In genomic region chr1:153567621-153568366, GRCh38 we compare ENCODE assay signal across 8 cellular contexts. TPM values are rescaled to one million over a fixed set of nuclear protein-coding genes. Genes with fewer than 3 reads are reported as not detected.
DNase-seq lines count a peak whose midpoint lies in the region; ATAC-seq and TF ChIP-seq lines count a peak whose summit lies in the region.

No MANE protein-coding gene starts in this region.

- no peak for ATAC-seq in CD4-positive, alpha-beta T cell (ENCODE audit: poor library complexity)
- no peak for ATAC-seq in GM21723 (IDR thresholded peaks at IDR 0.05; ENCODE audit: unreplicated experiment)

- peak overlapping the region; percentile 59 for H3K4me3 Mint-ChIP-seq in CD4-positive, alpha-beta T cell

- POLR2A ChIA-PET in CD4-positive, alpha-beta T cell (lab: Charles Lee), result interaction anchor here (1.2 to 1.8 kb wide), 5 partner anchors 24 to 57 kb away, joined by 6 to 26 read pairs (median 12); partner anchors contain the start of genes S100A4, S100A5 and S100A6

- H3K4me1 ChIP-seq in ascending aorta, result peaks cover 16 to 35% of the 10 kb centered on the region in 2 donors
- H3K4me1 ChIP-seq in mucosa of rectum (ENCODE audit: control insufficient read depth in 2 of 2, insufficient read depth in 2 of 2, low read length in 2 of 2), result peaks cover 34 to 44% of the 10 kb centered on the region in 2 donors
- peaks cover 33 to 50% (median 38%) of the 10 kb centered on the region in 4 donors for H3K4me1 ChIP-seq in transverse colon
- peaks cover 28% of the 10 kb centered on the region for H3K4me1 ChIP-seq in effector memory CD4-positive, alpha-beta T cell (ENCODE audit: control insufficient read depth, insufficient read depth, low read length, poor library complexity, severe bottlenecking)

- peaks cover 36% of the 10 kb centered on the region for H3K4me1 Mint-ChIP-seq in CD4-positive, alpha-beta T cell (ENCODE audit: low read depth)

- CTCF ChIA-PET in CD4-positive, alpha-beta T cell (lab: Charles Lee), result interaction anchor here (0.7 to 3.9 kb wide), 9 partner anchors 14 to 187 kb away, joined by 3 to 69 read pairs (median 3); partner anchors contain the start of genes S100A4, S100A5 and S100A6

- no peak for DNase-seq in CD4-positive, alpha-beta T cell
- DNase-seq in NCI-H1694 treated with DMSO at 0.1 percent for 48 hours (lab: John Stamatoyannopoulos, UW) (peak; percentile 77), ascending aorta (ENCODE audit: low spot score in 2 of 2) (no peak), transverse colon (no peak), globus pallidus (ENCODE audit: low spot score) (no peak)
- no peak for DNase-seq in effector memory CD4-positive, alpha-beta T cell

- H3K27me3 ChIP-seq in CD4-positive, alpha-beta T cell (ENCODE audit: control insufficient read depth, insufficient read depth, low read length), result no peaks in the 10 kb centered on the region
- H3K27me3 ChIP-seq in ascending aorta (no peaks in the 10 kb centered on the region), mucosa of rectum (ENCODE audit: control insufficient read depth in 2 of 2, insufficient read depth in 2 of 2, low read length in 2 of 2) (no peaks in the 10 kb centered on the region), transverse colon (no peaks in the 10 kb centered on the region)
- H3K27me3 ChIP-seq in effector memory CD4-positive, alpha-beta T cell (replicated peaks; ENCODE audit: control insufficient read depth, insufficient read depth, low read length, poor library complexity, severe bottlenecking), result no peaks in the 10 kb centered on the region

- 79 to 86% methylated on average over 10 to 22 of the region's 22 CpGs for WGBS in transverse colon (ENCODE audit: low coverage in 1 of 2), 2 donors

- no peaks in the 10 kb centered on the region for H3K36me3 Mint-ChIP-seq in CD4-positive, alpha-beta T cell (ENCODE audit: low read depth)

- in situ Hi-C loops in transverse colon (cut with MboI; ENCODE audit: low pct_ligation_motif_present in 1 of 4, low pct_unique_long_range_greater_than_20kb in 1 of 4, low sequenced_read_pairs in 3 of 4), result loop anchor here in 2 of 4 donors (5.0 kb wide), 1 partner anchor 55 kb away; no protein-coding TSS in a partner anchor

- H3K27me3 Mint-ChIP-seq in CD4-positive, alpha-beta T cell, result no peaks in the 10 kb centered on the region

- peak overlapping the region; percentile 47 to 70 for H3K9ac ChIP-seq in mucosa of rectum (ENCODE audit: low read depth in 1 of 2, low read length in 2 of 2)

- H3K27ac Mint-ChIP-seq in CD4-positive, alpha-beta T cell, result no peak overlapping the region

- no peak for TF ChIP-seq POLR2A in transverse colon (IDR thresholded peaks at IDR 0.05)

- H3K27ac ChIP-seq in CD4-positive, alpha-beta T cell (ENCODE audit: low read depth, low read length), result no peak overlapping the region
- peak overlapping the region; percentile 91 to 94 for H3K27ac ChIP-seq in ascending aorta
- H3K27ac ChIP-seq in mucosa of rectum (ENCODE audit: low read depth in 2 of 2, low read length in 2 of 2), result peak overlapping the region; percentile 69 to 75
- H3K27ac ChIP-seq in transverse colon, result peak overlapping the region; percentile 93 to 97 (median 94)
- H3K27ac ChIP-seq in effector memory CD4-positive, alpha-beta T cell (ENCODE audit: insufficient read depth, low read length, poor library complexity, severe bottlenecking), result no peak overlapping the region

- H3K4me3 ChIP-seq in ascending aorta, result peak overlapping the region; percentile 23 to 56
- H3K4me3 ChIP-seq in mucosa of rectum (ENCODE audit: low read length in 2 of 2), result peak overlapping the region; percentile 54 to 71
- H3K4me3 ChIP-seq in transverse colon, result peak overlapping the region in 2 of 4 donors; percentile 8 to 34
- H3K4me3 ChIP-seq in effector memory CD4-positive, alpha-beta T cell (ENCODE audit: insufficient read depth, low read depth, low read length, poor library complexity, severe bottlenecking), result no peak overlapping the region

- intact Hi-C loops in CD4-positive, alpha-beta T cell (cut with DNase I, micrococcal nuclease), result loop anchor here (1.0 to 2.0 kb wide), 3 partner anchors 21 to 56 kb away; no protein-coding TSS in a partner anchor
- intact Hi-C loops in ascending aorta (cut with DNase I) (loop anchor here (1.0 kb wide), 3 partner anchors 34 to 215 kb away; no protein-coding TSS in a partner anchor), transverse colon (cut with DNase I; ENCODE audit: low total_unique reads) (loop anchor here (1.0 to 5.0 kb wide), 2 partner anchors 34 to 55 kb away; no protein-coding TSS in a partner anchor)

- TF ChIP-seq EP300 in transverse colon (IDR thresholded peaks at IDR 0.05; ENCODE audit: low read depth), result no peak

- no peaks in the 10 kb centered on the region for H3K9me3 Mint-ChIP-seq in CD4-positive, alpha-beta T cell

- H3K36me3 ChIP-seq in ascending aorta (no peaks in the 10 kb centered on the region), mucosa of rectum (ENCODE audit: control insufficient read depth in 2 of 2, insufficient read depth in 2 of 2, low read length in 2 of 2) (no peaks in the 10 kb centered on the region), transverse colon (no peaks in the 10 kb centered on the region)
- H3K36me3 ChIP-seq in effector memory CD4-positive, alpha-beta T cell (ENCODE audit: control insufficient read depth, insufficient read depth, low read length), result no peaks in the 10 kb centered on the region

- no peaks in the 10 kb centered on the region for H3K9me3 ChIP-seq in CD4-positive, alpha-beta T cell (ENCODE audit: control insufficient read depth, low read length)
- H3K9me3 ChIP-seq in ascending aorta, result no peaks in the 10 kb centered on the region
- no peaks in the 10 kb centered on the region for H3K9me3 ChIP-seq in mucosa of rectum (ENCODE audit: control insufficient read depth in 2 of 2, low read length in 2 of 2)
- no peaks in the 10 kb centered on the region for H3K9me3 ChIP-seq in transverse colon
- H3K9me3 ChIP-seq in effector memory CD4-positive, alpha-beta T cell (ENCODE audit: control insufficient read depth, low read length), result no peaks in the 10 kb centered on the region

- no peak for TF ChIP-seq CTCF in CD4-positive, alpha-beta T cell (IDR thresholded peaks at IDR 0.05)
- TF ChIP-seq CTCF in ascending aorta (IDR thresholded peaks at IDR 0.05) (no peak), transverse colon (IDR thresholded peaks at IDR 0.05) (no peak)

RNA-seq across cellular contexts. Expression of gene S100A2, which starts 2.1 kb away (rescaled TPM):
- not detected for total RNA-seq in CD4-positive, alpha-beta T cell
- total RNA-seq in ascending aorta (not detected), transverse colon (1 to 10 TPM in 1 of 4 donors, not detected in 3; 2.2 TPM)

RNA-seq across cellular contexts. Expression of gene S100A3, which starts 18.7 kb away (rescaled TPM):
- total RNA-seq in CD4-positive, alpha-beta T cell, result not detected
- not detected for total RNA-seq in ascending aorta
- total RNA-seq in transverse colon, result under 1 TPM in 1 of 4 donors, not detected in 3; 0.64 TPM

RNA-seq across cellular contexts. Expression of gene S100A4, which starts 22.2 kb away (rescaled TPM):
- 100 to 1,000 TPM; 297 to 299 TPM for total RNA-seq in CD4-positive, alpha-beta T cell
- total RNA-seq in ascending aorta, result 690 TPM
- total RNA-seq in transverse colon, result 100 to 1,000 TPM in 1 of 4 donors, 10 to 100 TPM in 3; 40.8 to 138 (median 78.6) TPM

RNA-seq across cellular contexts. Expression of gene S100A5, which starts 27.1 kb away (rescaled TPM):
- 1 to 10 TPM in 1 of 2 experiments, under 1 TPM in 1; 0.80 to 1.3 TPM for total RNA-seq in CD4-positive, alpha-beta T cell
- total RNA-seq in ascending aorta (not detected), transverse colon (not detected)

RNA-seq across cellular contexts. Expression of gene S100A6, which starts 32.0 kb away (rescaled TPM):
- 100 to 1,000 TPM; 172 to 175 TPM for total RNA-seq in CD4-positive, alpha-beta T cell
- 336 TPM for total RNA-seq in ascending aorta
- total RNA-seq in transverse colon, result 100 to 1,000 TPM; 219 to 881 (median 433) TPM

Comparison
In these comparisons a context has a peak if more than half of its experiments do, and no peak if none do; other contexts are left out.
1. H3K27ac ChIP-seq: peak in ascending aorta (2 of 2), mucosa of rectum (2 of 2) and transverse colon (4 of 4); none in CD4-positive, alpha-beta T cell (single experiment) and effector memory CD4-positive, alpha-beta T cell (single experiment).